ENCODE assay signal across 14 cellular contexts in the genomic region with DNA sequence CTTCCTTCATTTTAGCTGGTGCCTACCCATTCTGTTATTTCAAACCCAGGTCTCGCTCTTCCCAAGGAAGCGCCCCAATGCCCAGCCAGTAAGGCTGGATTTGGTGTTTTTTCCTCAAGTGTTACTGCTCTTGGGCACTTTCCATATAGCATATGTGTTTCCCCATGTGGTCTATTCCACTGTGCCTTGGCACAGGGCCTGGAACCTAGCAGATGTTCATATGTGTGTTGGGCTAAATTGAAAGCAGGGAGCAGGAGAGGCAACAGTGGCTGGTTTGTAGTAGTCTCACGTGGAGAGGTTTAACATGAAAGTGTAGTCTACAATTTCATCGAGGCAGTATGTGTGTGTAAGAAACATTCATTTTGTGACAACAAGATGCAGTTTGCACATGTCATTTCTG. TPM values are rescaled to one million over a fixed set of nuclear protein-coding genes. Genes with fewer than 3 reads are reported as not detected.
A peak's percentile ranks its signal among the peaks of the same experiment; 100 is the strongest.
DNase-seq lines count a peak whose midpoint lies in the region; ATAC-seq and TF ChIP-seq lines count a peak whose summit lies in the region.
"Had no signal": no experiment of that assay in that cellular context is flagged by ENCODE, and none has a peak within 500 bp of the region (broad histone marks: within the 10 kb centered on the region; RNA-seq: fewer than 3 reads in every experiment).

No MANE protein-coding gene starts in this region.

- H3K4me1 Mint-ChIP-seq in T-helper 17 cell = peaks cover 19% of the 10 kb centered on the region

- no peak for TF ChIP-seq POLR2A in gastroesophageal sphincter (IDR thresholded peaks at IDR 0.05)
- TF ChIP-seq POLR2A in testis (IDR thresholded peaks at IDR 0.05) = no peak

- no peak overlapping the region for H3K4ac ChIP-seq in neuronal stem cell (ENCODE audit: low read length)

- intact Hi-C loops in left ventricle myocardium inferior (cut with micrococcal nuclease) (no loop called here), left cardiac atrium (cut with DNase I) (no loop called here), testis (cut with DNase I; ENCODE audit: low total_unique reads) (no loop called here)

- no peaks in the 10 kb centered on the region for H3K27me3 ChIP-seq in left ventricle myocardium inferior (ENCODE audit: low read depth)
- no peaks in the 10 kb centered on the region for H3K27me3 ChIP-seq in gastroesophageal sphincter
- H3K27me3 ChIP-seq in testis = no peaks in the 10 kb centered on the region
- no peaks in the 10 kb centered on the region for H3K27me3 ChIP-seq in neuronal stem cell (ENCODE audit: control insufficient read depth in 3 of 3, insufficient read depth in 3 of 3, low read depth in 1 of 3, low read length in 3 of 3)

- H3K27ac ChIP-seq in left ventricle myocardium inferior (replicated peaks) (peak overlapping the region; percentile 50), gastroesophageal sphincter (peak overlapping the region in 3 of 4 donors; percentile 64 to 79 (median 76)), testis (no peak overlapping the region), neuronal stem cell (replicated peaks; ENCODE audit: low read length) (no peak overlapping the region)

- no peak overlapping the region for H2BK12ac ChIP-seq in neuronal stem cell (ENCODE audit: low read length)

- H2BK5ac ChIP-seq in neuronal stem cell (ENCODE audit: low read length) = no peak overlapping the region

- H4K8ac ChIP-seq in neuronal stem cell (ENCODE audit: low read depth, low read length) = no peak overlapping the region

- no peak overlapping the region for H3K4me3 Mint-ChIP-seq in T-helper 17 cell
- H3K4me3 Mint-ChIP-seq: activated naive CD8-positive, alpha-beta T cell; B cell; natural killer cell had no signal

- H3K36me3 Mint-ChIP-seq in T-helper 17 cell (ENCODE audit: low read depth) = peaks cover 4% of the 10 kb centered on the region
- H3K36me3 Mint-ChIP-seq: activated naive CD8-positive, alpha-beta T cell; natural killer cell had no signal

- H3K14ac ChIP-seq in neuronal stem cell (ENCODE audit: low read length) = no peak overlapping the region

- DNase-seq in left ventricle myocardium inferior (peak; percentile 23), left cardiac atrium (no peak), T-helper 17 cell (no peak), testis (peak; percentile 23), neuronal stem cell (ENCODE audit: low spot score) (no peak)
- no peak for DNase-seq in stimulated activated CD4-positive, alpha-beta T cell treated with anti-CD3 and anti-CD28 coated beads, Interleukin-15, amount 100 ng/mL, for 24 hours
- DNase-seq: activated CD4-positive, alpha-beta T cell treated with anti-CD3 and anti-CD28 coated beads for 48 hours; natural killer cell; NCI-H748 treated with DMSO at 0.1 percent for 48 hours; stimulated activated naive CD4-positive, alpha-beta T cell had no signal

- ATAC-seq in left cardiac atrium (no peak), T-helper 17 cell (no peak), gastroesophageal sphincter (no peak), HG02610 (IDR thresholded peaks at IDR 0.05; ENCODE audit: unreplicated experiment) (no peak)
- ATAC-seq: natural killer cell had no signal

- H3K9ac ChIP-seq in neuronal stem cell (ENCODE audit: low read depth, low read length, poor library complexity) = no peak overlapping the region

- no peak for TF ChIP-seq CTCF in left ventricle myocardium inferior (IDR thresholded peaks at IDR 0.05; ENCODE audit: borderline replicate concordance)
- no peak for TF ChIP-seq CTCF in gastroesophageal sphincter (IDR thresholded peaks at IDR 0.05)
- TF ChIP-seq CTCF in testis (IDR thresholded peaks at IDR 0.05) = no peak

- no peak overlapping the region for H2AK5ac ChIP-seq in neuronal stem cell (ENCODE audit: low read depth, low read length)

- H2AFZ ChIP-seq in neuronal stem cell (ENCODE audit: low read length) = no peak overlapping the region

- no peak overlapping the region for H2BK120ac ChIP-seq in neuronal stem cell (ENCODE audit: low read depth, low read length)

- H3K27ac Mint-ChIP-seq in T-helper 17 cell = peak overlapping the region; percentile 14
- H3K27ac Mint-ChIP-seq: activated naive CD8-positive, alpha-beta T cell; B cell; natural killer cell had no signal

- 61 to 75% methylated on average over 3 to 4 of the region's 4 CpGs for WGBS in gastroesophageal sphincter (ENCODE audit: low coverage in 1 of 2), 2 donors
- WGBS in testis, 2 donors = 81 to 87% methylated on average over 4 of the region's 4 CpGs
- WGBS in neuronal stem cell (ENCODE audit: extremely low coverage in 2 of 2, insufficient read length in 2 of 2, insufficient replicate concordance in 1 of 2), 2 donors = no CpG with 5 or more reads among the region's 4 CpGs

- H3K9me3 ChIP-seq in left ventricle myocardium inferior (replicated peaks) (no peaks in the 10 kb centered on the region), T-helper 17 cell (ENCODE audit: control insufficient read depth, low read length, poor library complexity, severe bottlenecking) (no peaks in the 10 kb centered on the region), gastroesophageal sphincter (no peaks in the 10 kb centered on the region), testis (no peaks in the 10 kb centered on the region), neuronal stem cell (replicated peaks in 1 of 2; ENCODE audit: control insufficient read depth in 2 of 2, insufficient read depth in 1 of 2, low read depth in 1 of 2, low read length in 2 of 2) (no peaks in the 10 kb centered on the region)

- H3K36me3 ChIP-seq in left ventricle myocardium inferior (peaks cover 6% of the 10 kb centered on the region), gastroesophageal sphincter (peaks cover 0 to 6% of the 10 kb centered on the region in 2 donors), testis (ENCODE audit: low read depth, missing control alignments) (no peaks in the 10 kb centered on the region), neuronal stem cell (replicated peaks in 1 of 2; ENCODE audit: control insufficient read depth in 2 of 2, insufficient read depth in 2 of 2, low read length in 2 of 2) (peaks cover 6 to 24% of the 10 kb centered on the region in 2 donors)

- H3K23ac ChIP-seq in neuronal stem cell (ENCODE audit: low read depth, low read length, poor library complexity) = no peak overlapping the region

- H3K4me2 ChIP-seq in neuronal stem cell (ENCODE audit: insufficient read depth, low read length, poor library complexity, severe bottlenecking) = no peak overlapping the region

- H3K4me3 ChIP-seq in left ventricle myocardium inferior (no peak overlapping the region), gastroesophageal sphincter (no peak overlapping the region), testis (no peak overlapping the region), neuronal stem cell (ENCODE audit: low read length in 2 of 2) (no peak overlapping the region)

- H4K91ac ChIP-seq in neuronal stem cell (ENCODE audit: low read depth, low read length, poor library complexity) = no peak overlapping the region

- no peak overlapping the region for H2BK15ac ChIP-seq in neuronal stem cell (ENCODE audit: low read length)

- no peak overlapping the region for H3K18ac ChIP-seq in neuronal stem cell (ENCODE audit: low read length)

- no peaks in the 10 kb centered on the region for H3K27me3 Mint-ChIP-seq in T-helper 17 cell
- H3K27me3 Mint-ChIP-seq: activated naive CD8-positive, alpha-beta T cell; B cell had no signal

- no peak for TF ChIP-seq EP300 in gastroesophageal sphincter (IDR thresholded peaks at IDR 0.05)

- H3K79me1 ChIP-seq in neuronal stem cell (ENCODE audit: low read depth, low read length) = no peaks in the 10 kb centered on the region

- H3K4me1 ChIP-seq in left ventricle myocardium inferior (peaks cover 34% of the 10 kb centered on the region), gastroesophageal sphincter (peaks cover 10 to 56% (median 12%) of the 10 kb centered on the region in 3 donors), testis (peaks cover 8% of the 10 kb centered on the region), neuronal stem cell (ENCODE audit: control insufficient read depth in 2 of 2, insufficient read depth in 1 of 2, low read depth in 1 of 2, low read length in 2 of 2) (no peaks in the 10 kb centered on the region)

RNA-seq across cellular contexts. Expression of gene TEX264, which starts 48.2 kb away (rescaled TPM):
- total RNA-seq in left ventricle myocardium inferior (33.9 TPM), left cardiac atrium (10 to 100 TPM; 44.1 TPM), T-helper 17 cell (10 to 100 TPM; 35.5 to 36.5 TPM), gastroesophageal sphincter (10 to 100 TPM; 43.9 to 67.5 (median 51.4) TPM), testis (100 to 1,000 TPM; 241 to 251 TPM)
- polyA plus RNA-seq in testis (ENCODE audit: insufficient read depth, low read depth, low replicate concordance) = 252 TPM
- polyA plus RNA-seq in neuronal stem cell (2013, experiment 1 of 2) = 4.3 TPM
- polyA plus RNA-seq in neuronal stem cell (2013, experiment 2 of 2) = 4.1 TPM

Comparison
In these comparisons a context has a peak if more than half of its experiments do, and no peak if none do; other contexts are left out.
1. DNase-seq: peak in left ventricle myocardium inferior (single experiment) and testis (single experiment); none in left cardiac atrium (single experiment), T-helper 17 cell (0 of 3), neuronal stem cell (single experiment) and stimulated activated CD4-positive, alpha-beta T cell treated with anti-CD3 and anti-CD28 coated beads, Interleukin-15, amount 100 ng/mL, for 24 hours (single experiment).
2. H3K27ac ChIP-seq: peak in left ventricle myocardium inferior (single experiment) and gastroesophageal sphincter (3 of 4); none in testis (0 of 2) and neuronal stem cell (single experiment).